8 cellular contexts compared by ENCODE assay signal in genomic region chr16:3304370-3304769, GRCh38. TPM values are rescaled to one million over a fixed set of nuclear protein-coding genes. Genes with fewer than 3 reads are reported as not detected.
DNase-seq lines count a peak whose midpoint lies in the region; ATAC-seq and TF ChIP-seq lines count a peak whose summit lies in the region.

No MANE protein-coding gene starts in this region.

- peaks cover 72% of the 10 kb centered on the region for H3K36me3 Mint-ChIP-seq in mesothelial cell of epicardium

- intact Hi-C loops in cardiac septum (cut with DNase I): no loop called here
- intact Hi-C loops in breast epithelium (cut with DNase I; ENCODE audit: low total_unique reads): no loop called here
- intact Hi-C loops in vagina (cut with DNase I): no loop called here

- H3K4me1 Mint-ChIP-seq in mesothelial cell of epicardium: peaks cover 11% of the 10 kb centered on the region

- H3K9me3 ChIP-seq in right atrium auricular region (peaks cover 7 to 71% of the 10 kb centered on the region in 2 donors), breast epithelium (peaks cover 72 to 89% of the 10 kb centered on the region in 2 donors), vagina (peaks cover 46% of the 10 kb centered on the region)

- peak overlapping the region; percentile 68 for H3K4me3 Mint-ChIP-seq in mesothelial cell of epicardium

- H3K27ac ChIP-seq in right atrium auricular region (peak overlapping the region; percentile 91 to 93), breast epithelium (peak overlapping the region in 1 of 2 donors; percentile 92), vagina (no peak overlapping the region)

- H3K27me3 ChIP-seq in right atrium auricular region (no peaks in the 10 kb centered on the region), breast epithelium (no peaks in the 10 kb centered on the region), vagina (no peaks in the 10 kb centered on the region)

- H3K4me3 ChIP-seq in right atrium auricular region: peak overlapping the region; percentile 68 to 75
- H3K4me3 ChIP-seq in breast epithelium: peak overlapping the region; percentile 63 to 85 (median 84)
- peak overlapping the region; percentile 79 to 81 for H3K4me3 ChIP-seq in vagina

- TF ChIP-seq CTCF in right atrium auricular region (IDR thresholded peaks at IDR 0.05) (no peak), breast epithelium (IDR thresholded peaks at IDR 0.05) (no peak), mesothelial cell of epicardium (IDR thresholded peaks at IDR 0.05; ENCODE audit: unreplicated experiment) (no peak), vagina (IDR thresholded peaks at IDR 0.05) (no peak)

- peaks cover 0 to 18% of the 10 kb centered on the region in 2 donors for H3K4me1 ChIP-seq in right atrium auricular region
- no peaks in the 10 kb centered on the region for H3K4me1 ChIP-seq in breast epithelium
- H3K4me1 ChIP-seq in vagina: peaks cover 15% of the 10 kb centered on the region

- DNase-seq in right atrium auricular region (ENCODE audit: low spot score): no peak
- no peak for DNase-seq in cardiac septum (ENCODE audit: low spot score)
- no peak for DNase-seq in breast epithelium (ENCODE audit: low spot score in 2 of 2)
- DNase-seq in mesothelial cell of epicardium (ENCODE audit: low spot score in 2 of 2, unreplicated experiment in 2 of 2): no peak
- DNase-seq in vagina (ENCODE audit: extremely low spot score in 2 of 2): no peak
- no peak for DNase-seq in DMS 273 (lab: John Stamatoyannopoulos, UW; ENCODE audit: unreplicated experiment)
- no peak for DNase-seq in amniotic stem cell (lab: John Stamatoyannopoulos, UW)

- peak overlapping the region; percentile 71 for H3K27ac Mint-ChIP-seq in mesothelial cell of epicardium

- H3K36me3 ChIP-seq in right atrium auricular region: peaks cover 34% of the 10 kb centered on the region
- H3K36me3 ChIP-seq in breast epithelium: peaks cover 12% of the 10 kb centered on the region
- H3K36me3 ChIP-seq in vagina: peaks cover 0 to 72% of the 10 kb centered on the region in 2 donors

- H3K27me3 Mint-ChIP-seq in mesothelial cell of epicardium (ENCODE audit: low read depth): no peaks in the 10 kb centered on the region

- peaks cover 49% of the 10 kb centered on the region for H3K9me3 Mint-ChIP-seq in mesothelial cell of epicardium

- ATAC-seq in HG02678 (IDR thresholded peaks at IDR 0.05; ENCODE audit: unreplicated experiment): no peak

- TF ChIP-seq POLR2A in breast epithelium (IDR thresholded peaks at IDR 0.05) (no peak), vagina (IDR thresholded peaks at IDR 0.05) (no peak)

RNA-seq across cellular contexts. Expression of gene TIGD7, which starts 0.9 kb away (rescaled TPM):
- total RNA-seq in right atrium auricular region (1 to 10 TPM; 5.0 to 5.4 TPM), cardiac septum (8.2 TPM), breast epithelium (10 to 100 TPM in 1 of 3 donors, 1 to 10 TPM in 2; 5.2 to 11.4 (median 7.0) TPM), mesothelial cell of epicardium (6.9 to 8.1 TPM (median 7.6 TPM) in 3 replicates), vagina (2.2 TPM)

RNA-seq across cellular contexts. Expression of gene ZNF75A, which starts 0.9 kb away (rescaled TPM):
- 10 to 100 TPM; 15.5 to 20.1 TPM for total RNA-seq in right atrium auricular region
- 21.3 TPM for total RNA-seq in cardiac septum
- 10 to 100 TPM; 19.4 to 58.2 (median 37.0) TPM for total RNA-seq in breast epithelium
- 51.3 to 53.4 TPM (median 51.7 TPM) in 3 replicates for total RNA-seq in mesothelial cell of epicardium
- 24.6 TPM for total RNA-seq in vagina

RNA-seq across cellular contexts. Expression of gene ZNF263, which starts 21.1 kb away (rescaled TPM):
- 10 to 100 TPM; 11.0 to 18.0 TPM for total RNA-seq in right atrium auricular region
- 11.3 TPM for total RNA-seq in cardiac septum
- 10 to 100 TPM; 38.2 to 55.8 (median 47.9) TPM for total RNA-seq in breast epithelium
- 43.5 to 45.5 TPM (median 44.9 TPM) in 3 replicates for total RNA-seq in mesothelial cell of epicardium
- 29.7 TPM for total RNA-seq in vagina

RNA-seq across cellular contexts. Expression of gene MEFV, which starts 47.9 kb away (rescaled TPM):
- 1 to 10 TPM in 1 of 2 donors, under 1 TPM in 1; 0.82 to 2.2 TPM for total RNA-seq in right atrium auricular region
- total RNA-seq in cardiac septum: 1.00 TPM
- total RNA-seq in breast epithelium: 1 to 10 TPM in 2 of 3 donors, under 1 TPM in 1; 0.66 to 5.6 (median 1.8) TPM
- 0.20 TPM in 1 of 3 replicates, not detected in the others for total RNA-seq in mesothelial cell of epicardium
- 1.5 TPM for total RNA-seq in vagina

RNA-seq across cellular contexts. Expression of gene OR2C1, which starts 51.3 kb away (rescaled TPM):
- under 1 TPM in 1 of 2 donors, not detected in 1; 0.56 TPM for total RNA-seq in right atrium auricular region
- total RNA-seq in cardiac septum: not detected
- total RNA-seq in breast epithelium: under 1 TPM in 1 of 3 donors, not detected in 2; 0.29 TPM
- total RNA-seq in mesothelial cell of epicardium: 0.35 to 0.63 TPM (median 0.47 TPM) in 3 replicates
- total RNA-seq in vagina: 0.74 TPM
